ENCODE assay signal across 8 cellular contexts in genomic region chr12:110583137-110584059, GRCh38. TPM values are rescaled to one million over a fixed set of nuclear protein-coding genes. Genes with fewer than 3 reads are reported as not detected.
DNase-seq lines count a peak whose midpoint lies in the region; ATAC-seq and TF ChIP-seq lines count a peak whose summit lies in the region.

PPTC7 (minus strand) TSS chr12:110583318; CDS start chr12:110583031, 287 bp downstream.

- H3K27ac ChIP-seq in temporal lobe (ENCODE audit: low read depth, low read length), result peak within 1 kb of the TSS; percentile 57

- DNase-seq in GM10266 (ENCODE audit: extremely low spot score), result peak; percentile 95
- DNase-seq in NCI-H1105 treated with DMSO at 0.1 percent for 48 hours (lab: John Stamatoyannopoulos, UW), result peak; percentile 94
- peak; percentile 65 for DNase-seq in SKM-1 treated with dmso at 0.1 percent for 144 hours (lab: John Stamatoyannopoulos, UW; ENCODE audit: unreplicated experiment)
- DNase-seq in glomerular visceral epithelial cell (ENCODE audit: extremely low spot score), result peak; percentile 93
- peak; percentile 94 for DNase-seq in omental fat pad (ENCODE audit: low spot score)

- ATAC-seq in HG02623 (IDR thresholded peaks at IDR 0.05; ENCODE audit: unreplicated experiment) (peak; percentile 86), omental fat pad (ENCODE audit: low FRiP score) (peak; percentile 92)

- H3K27ac Mint-ChIP-seq in activated naive CD8-positive, alpha-beta T cell, result peak within 1 kb of the TSS; percentile 97

- no peaks in the 10 kb centered on the region for H3K27me3 Mint-ChIP-seq in activated naive CD8-positive, alpha-beta T cell

- TF ChIP-seq CTCF in GM10266 (IDR thresholded peaks at IDR 0.05; ENCODE audit: control insufficient read depth, insufficient read depth, low read depth, missing control alignments) (no peak), omental fat pad (IDR thresholded peaks at IDR 0.05) (no peak)

- peak within 1 kb of the TSS; percentile 99 for H3K4me3 Mint-ChIP-seq in activated naive CD8-positive, alpha-beta T cell

- H3K36me3 Mint-ChIP-seq in activated naive CD8-positive, alpha-beta T cell, result peaks cover 11% of the 10 kb centered on the region

- H3K4me1 Mint-ChIP-seq in activated naive CD8-positive, alpha-beta T cell (ENCODE audit: low read depth), result peaks cover 60% of the 10 kb centered on the region

- no peaks in the 10 kb centered on the region for H3K9me3 Mint-ChIP-seq in activated naive CD8-positive, alpha-beta T cell (ENCODE audit: low read depth)

RNA-seq across cellular contexts. Expression of gene PPTC7, which starts in this region (rescaled TPM):
- total RNA-seq in omental fat pad (10 to 100 TPM; 20.8 to 49.1 (median 23.4) TPM), temporal lobe (7.6 TPM)

Comparison
In these comparisons a context has a peak if more than half of its experiments do, and no peak if none do; other contexts are left out.
1. Peak in every context shown above with its lines: DNase-seq, ATAC-seq and H3K27ac ChIP-seq.